ENCODE assay signal across 11 cellular contexts in the genomic region with DNA sequence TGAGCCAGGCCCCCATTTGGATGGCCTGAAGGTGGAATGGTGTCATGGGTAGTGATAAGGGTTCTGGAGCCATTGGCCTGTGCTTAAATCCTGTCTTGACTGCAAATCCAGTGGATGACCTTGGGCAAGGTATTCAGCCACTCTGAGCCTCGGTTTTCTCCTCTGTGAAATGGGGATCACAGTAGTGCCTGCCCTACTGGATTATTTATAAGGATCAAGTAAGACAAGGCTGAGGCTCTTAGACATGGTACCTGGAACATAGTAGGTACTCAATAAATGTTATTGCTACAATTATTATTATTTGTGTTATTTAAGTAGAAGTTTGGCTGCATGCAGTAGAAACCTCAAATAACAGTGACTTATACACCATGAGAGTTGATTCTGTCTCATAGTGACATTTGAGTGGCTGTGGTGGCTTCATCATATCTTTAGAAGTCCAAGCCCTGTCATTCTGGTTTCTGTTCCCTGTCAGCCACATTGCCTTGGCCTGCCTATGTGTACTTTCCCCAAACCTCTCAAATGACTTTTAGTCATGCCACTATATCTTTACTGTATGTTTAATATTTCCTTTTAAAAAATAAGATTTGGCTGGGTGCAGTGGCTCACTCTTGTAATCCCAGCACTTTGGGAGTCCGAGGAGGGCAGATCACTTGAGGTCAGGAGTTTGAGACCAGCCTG. TPM values are rescaled to one million over a fixed set of nuclear protein-coding genes. Genes with fewer than 3 reads are reported as not detected.
A peak's percentile ranks its signal among the peaks of the same experiment; 100 is the strongest.
DNase-seq lines count a peak whose midpoint lies in the region; ATAC-seq, FAIRE-seq and TF ChIP-seq lines count a peak whose summit lies in the region.
"Had no signal": no experiment of that assay in that cellular context is flagged by ENCODE, and none has a peak within 500 bp of the region (broad histone marks: within the 10 kb centered on the region; RNA-seq: fewer than 3 reads in every experiment).

No MANE protein-coding gene starts in this region.

- H3K4me2 ChIP-seq in MM.1S (ENCODE audit: low read depth, low read length) (peak overlapping the region; percentile 15; the same call in 1 of the 2 replicates), mesendoderm (ENCODE audit: low read length) (no peak overlapping the region)

- no peak overlapping the region for H2AFZ ChIP-seq in MM.1S (ENCODE audit: low read length)
- H2AFZ ChIP-seq: parathyroid adenoma had no signal

- H3K27ac ChIP-seq in MM.1S (ENCODE audit: low read length) (peak overlapping the region; percentile 65; the same call in 1 of the 2 replicates), mesendoderm (ENCODE audit: low read depth, low read length) (no peak overlapping the region)
- H3K27ac ChIP-seq: parathyroid adenoma had no signal

- no peak overlapping the region for H3K4ac ChIP-seq in mesendoderm (ENCODE audit: low read depth, low read length)

- no peaks in the 10 kb centered on the region for H3K27me3 ChIP-seq in MM.1S (replicated peaks; ENCODE audit: insufficient read depth, low read length)
- H3K27me3 ChIP-seq in mesendoderm (ENCODE audit: insufficient read depth, low read length, poor library complexity), result no peaks in the 10 kb centered on the region

- H3K36me3 ChIP-seq in MM.1S (replicated peaks; ENCODE audit: insufficient read depth, low read length), result no peaks in the 10 kb centered on the region
- H3K36me3 ChIP-seq in mesendoderm (ENCODE audit: control insufficient read depth, insufficient read depth, low read length), result no peaks in the 10 kb centered on the region

- H3K9ac ChIP-seq in MM.1S (ENCODE audit: low read length) (no peak overlapping the region), mesendoderm (ENCODE audit: low read length) (no peak overlapping the region)
- H3K9ac ChIP-seq: parathyroid adenoma had no signal

- no peak overlapping the region for H2BK15ac ChIP-seq in mesendoderm (replicated peaks; ENCODE audit: low read depth)

- H3K79me1 ChIP-seq in mesendoderm (ENCODE audit: low read length), result no peaks in the 10 kb centered on the region

- WGBS in mesendoderm (ENCODE audit: extremely low coverage, insufficient coverage, low lambda C conversion rate), result no CpG with 5 or more reads among the region's 2 CpGs

- no peaks in the 10 kb centered on the region for H4K20me1 ChIP-seq in MM.1S (ENCODE audit: insufficient read depth, low read length)

- no peak overlapping the region for H4K8ac ChIP-seq in mesendoderm (ENCODE audit: low read depth, low read length)

- no peak overlapping the region for H3K18ac ChIP-seq in mesendoderm (ENCODE audit: low read length)

- peaks cover 30% of the 10 kb centered on the region for H3K4me1 ChIP-seq in MM.1S (ENCODE audit: low read length)
- no peaks in the 10 kb centered on the region for H3K4me1 ChIP-seq in mesendoderm (ENCODE audit: control insufficient read depth, low read depth, low read length)
- H3K4me1 ChIP-seq: parathyroid adenoma had no signal

- no peak overlapping the region for H3K56ac ChIP-seq in mesendoderm (ENCODE audit: low read length)

- peak; percentile 57 for DNase-seq in stimulated activated CD4-positive, alpha-beta T cell treated with anti-CD3 and anti-CD28 coated beads, Interleukin-1b, Interleukin-23, amount 100 ng/mL, for 48 hours
- DNase-seq in stimulated activated CD4-positive, alpha-beta T cell treated with anti-CD3 and anti-CD28 coated beads, Interleukin-4, amount 100 ng/mL, for 1 hour, result no peak
- DNase-seq in MM.1S, result peak; percentile 77
- no peak for DNase-seq in D721Med (ENCODE audit: insufficient read length, low spot score)
- no peak for DNase-seq in effector CD8-positive, alpha-beta T cell (lab: John Stamatoyannopoulos, UW)
- no peak for DNase-seq in activated effector memory CD4-positive, alpha-beta T cell treated with Interleukin-2 at 50 U/mL for 16 hours
- no peak for DNase-seq in mesendoderm
- DNase-seq: CD4-positive, alpha-beta memory T cell; T-helper 1 cell had no signal

- peak; percentile 45 for ATAC-seq in GM21737 (IDR thresholded peaks at IDR 0.05; ENCODE audit: unreplicated experiment)

- FAIRE-seq in D721Med (lab: Jason Lieb, UNC), result no peak

- H3K9me3 ChIP-seq in MM.1S (replicated peaks; ENCODE audit: insufficient read depth, low read length), result no peaks in the 10 kb centered on the region

- H3K4me3 ChIP-seq in MM.1S (ENCODE audit: low read length), result no peak overlapping the region
- no peak overlapping the region for H3K4me3 ChIP-seq in mesendoderm (ENCODE audit: low read length)

- H3K79me2 ChIP-seq in MM.1S (ENCODE audit: low read length), result no peaks in the 10 kb centered on the region
- H3K79me2 ChIP-seq in mesendoderm (ENCODE audit: control insufficient read depth, insufficient read depth, low read length), result no peaks in the 10 kb centered on the region
- H3K79me2 ChIP-seq: parathyroid adenoma had no signal

- H2AK5ac ChIP-seq in mesendoderm (ENCODE audit: low read length), result no peak overlapping the region

- peaks cover 24% of the 10 kb centered on the region for H3F3A ChIP-seq in MM.1S (ENCODE audit: insufficient read depth, low read length)

- H3K23ac ChIP-seq in mesendoderm (ENCODE audit: low read length), result no peak overlapping the region

- no peaks in the 10 kb centered on the region for H3K9me2 ChIP-seq in MM.1S (replicated peaks; ENCODE audit: insufficient read depth, low read length)

- TF ChIP-seq CTCF in MM.1S (IDR thresholded peaks at IDR 0.05; ENCODE audit: low read length), result no peak
- TF ChIP-seq CTCF in D721Med (IDR thresholded peaks at IDR 0.05; ENCODE audit: insufficient read depth, missing control alignments), result no peak

- H4K5ac ChIP-seq in mesendoderm (ENCODE audit: low read length), result no peak overlapping the region

- no peak overlapping the region for H2BK120ac ChIP-seq in mesendoderm (ENCODE audit: low read depth, low read length)

- no peak overlapping the region for H2BK5ac ChIP-seq in mesendoderm (ENCODE audit: low read length)

RNA-seq across cellular contexts. Expression of a gene that starts 37.6 kb away (rescaled TPM):
- 58.2 TPM for polyA plus RNA-seq in mesendoderm (2013, experiment 1 of 2)
- 60.2 TPM for polyA plus RNA-seq in mesendoderm (2013, experiment 2 of 2)

RNA-seq across cellular contexts. Expression of a gene that starts 41.8 kb away (rescaled TPM):
- polyA plus RNA-seq in mesendoderm (2013, experiment 1 of 2), result 3.3 TPM
- polyA plus RNA-seq in mesendoderm (2013, experiment 2 of 2), result 3.1 TPM

RNA-seq across cellular contexts. Expression of a gene that starts 53.4 kb away (rescaled TPM):
- polyA plus RNA-seq in mesendoderm (2013, experiment 1 of 2), result 2.2 TPM
- polyA plus RNA-seq in mesendoderm (2013, experiment 2 of 2), result 1.8 TPM

Comparison
In these comparisons a context has a peak if more than half of its experiments do, and no peak if none do; other contexts are left out.
1. DNase-seq: peak in stimulated activated CD4-positive, alpha-beta T cell treated with anti-CD3 and anti-CD28 coated beads, Interleukin-1b, Interleukin-23, amount 100 ng/mL, for 48 hours (single experiment) and MM.1S (single experiment); none in stimulated activated CD4-positive, alpha-beta T cell treated with anti-CD3 and anti-CD28 coated beads, Interleukin-4, amount 100 ng/mL, for 1 hour (single experiment), D721Med (single experiment), effector CD8-positive, alpha-beta T cell (single experiment), activated effector memory CD4-positive, alpha-beta T cell treated with Interleukin-2 at 50 U/mL for 16 hours (single experiment) and mesendoderm (single experiment).